ENCODE assay signal across 10 cellular contexts in the genomic region with DNA sequence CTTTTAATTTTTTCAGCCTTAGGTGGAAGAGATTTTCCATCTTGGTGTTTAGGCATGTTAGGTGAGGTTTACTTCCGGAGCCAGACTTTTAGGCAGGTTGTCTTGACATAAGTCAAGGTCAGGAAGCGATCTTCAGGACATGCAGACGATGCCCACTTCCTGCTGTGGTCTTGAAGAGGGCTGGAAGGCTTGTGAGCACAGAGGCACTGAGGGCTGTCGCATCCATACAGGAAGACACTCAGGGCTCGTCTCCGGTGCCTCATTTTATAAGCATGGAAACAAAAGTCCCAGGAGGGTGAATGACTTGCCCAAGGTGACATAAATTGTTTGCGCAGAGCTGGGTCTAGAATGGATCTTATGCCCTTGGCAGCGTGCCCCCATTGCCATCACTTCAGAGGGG. TPM values are rescaled to one million over a fixed set of nuclear protein-coding genes. Genes with fewer than 3 reads are reported as not detected.
DNase-seq lines count a peak whose midpoint lies in the region; ATAC-seq, FAIRE-seq and TF ChIP-seq lines count a peak whose summit lies in the region.
"Had no signal": no experiment of that assay in that cellular context is flagged by ENCODE, and none has a peak within 500 bp of the region (broad histone marks: within the 10 kb centered on the region; RNA-seq: fewer than 3 reads in every experiment).

No MANE protein-coding gene starts in this region.

- peak overlapping the region; percentile 64 for H3K27ac ChIP-seq in left ventricle myocardium inferior (replicated peaks)
- H3K27ac ChIP-seq in keratinocyte (ENCODE audit: control insufficient read depth, insufficient read depth, low read length), result peak overlapping the region; percentile 41

- H2AFZ ChIP-seq in keratinocyte (ENCODE audit: control insufficient read depth, low read length), result no peak overlapping the region

- peaks cover 69% of the 10 kb centered on the region for H3K79me2 ChIP-seq in keratinocyte (ENCODE audit: control insufficient read depth, insufficient read depth, low read length)

- ATAC-seq in Right ventricle myocardium superior (ENCODE audit: poor library complexity) (no peak), GM19035 (IDR thresholded peaks at IDR 0.05; ENCODE audit: unreplicated experiment) (no peak)
- ATAC-seq in activated CD8-positive, alpha-beta T cell treated with anti-CD3 and anti-CD28 coated beads, Interleukin-2, amount 10 ng/mL, durations not matched to agents 7 days and 5 days, result peak; percentile 79
- ATAC-seq: left ventricle myocardium superior had no signal

- H3K9me3 Mint-ChIP-seq in activated CD8-positive, alpha-beta T cell treated with anti-CD3 and anti-CD28 coated beads, Interleukin-2, amount 10 ng/mL, durations not matched to agents 7 days and 5 days (ENCODE audit: insufficient read depth), result no peaks in the 10 kb centered on the region
- no peaks in the 10 kb centered on the region for H3K9me3 Mint-ChIP-seq in type B pancreatic cell

- CTCF ChIA-PET in activated CD8-positive, alpha-beta T cell treated with anti-CD3 and anti-CD28 coated beads, Interleukin-2, amount 10 ng/mL, durations not matched to agents 7 days and 5 days (lab: Charles Lee), result interaction anchor here (1.2 to 3.1 kb wide), 3 partner anchors 32 to 76 kb away, joined by 6 to 25 read pairs (median 6); a partner anchor contains a TSS

- peaks cover 51% of the 10 kb centered on the region for H3K36me3 Mint-ChIP-seq in activated CD8-positive, alpha-beta T cell treated with anti-CD3 and anti-CD28 coated beads, Interleukin-2, amount 10 ng/mL, durations not matched to agents 7 days and 5 days (ENCODE audit: low read depth)
- peaks cover 23% of the 10 kb centered on the region for H3K36me3 Mint-ChIP-seq in type B pancreatic cell

- FAIRE-seq in keratinocyte (lab: Jason Lieb, UNC), result no peak

- H3K27ac Mint-ChIP-seq in activated CD8-positive, alpha-beta T cell treated with anti-CD3 and anti-CD28 coated beads, Interleukin-2, amount 10 ng/mL, durations not matched to agents 7 days and 5 days, result peak overlapping the region; percentile 94
- H3K27ac Mint-ChIP-seq in type B pancreatic cell, result peak overlapping the region; percentile 94

- H3K27me3 Mint-ChIP-seq in activated CD8-positive, alpha-beta T cell treated with anti-CD3 and anti-CD28 coated beads, Interleukin-2, amount 10 ng/mL, durations not matched to agents 7 days and 5 days (ENCODE audit: low read depth), result no peaks in the 10 kb centered on the region
- no peaks in the 10 kb centered on the region for H3K27me3 Mint-ChIP-seq in type B pancreatic cell

- DNase-seq in left ventricle myocardium inferior, result no peak
- DNase-seq in Right ventricle myocardium superior, result no peak
- peak; percentile 79 for DNase-seq in activated CD8-positive, alpha-beta T cell treated with anti-CD3 and anti-CD28 coated beads, Interleukin-2, amount 10 ng/mL, durations not matched to agents 7 days and 5 days
- DNase-seq in keratinocyte (ENCODE audit: low read depth, low spot score), result no peak
- DNase-seq in type B pancreatic cell (ENCODE audit: extremely low spot score, unreplicated experiment), result no peak
- no peak for DNase-seq in NK-92 treated with Interleukin-12 subunit alpha and Interleukin-12 subunit beta, amount 100 ng/mL, for 24 hours (lab: John Stamatoyannopoulos, UW)
- DNase-seq in mesenteric fat pad (ENCODE audit: low spot score), result no peak
- DNase-seq: COR-L47, left ventricle myocardium superior had no signal

- H4K20me1 ChIP-seq in keratinocyte (ENCODE audit: control insufficient read depth, extremely low read depth, insufficient read depth, low read length), result peaks cover 34% of the 10 kb centered on the region

- H3K27me3 ChIP-seq in left ventricle myocardium inferior (ENCODE audit: low read depth) (no peaks in the 10 kb centered on the region), keratinocyte (ENCODE audit: control insufficient read depth, extremely low read depth, insufficient read depth, low read length) (no peaks in the 10 kb centered on the region)

- POLR2A ChIA-PET in activated CD8-positive, alpha-beta T cell treated with anti-CD3 and anti-CD28 coated beads, Interleukin-2, amount 10 ng/mL, durations not matched to agents 7 days and 5 days (lab: Charles Lee), result no interaction called here

- peaks cover 90% of the 10 kb centered on the region for H3K4me1 Mint-ChIP-seq in activated CD8-positive, alpha-beta T cell treated with anti-CD3 and anti-CD28 coated beads, Interleukin-2, amount 10 ng/mL, durations not matched to agents 7 days and 5 days (ENCODE audit: low read depth)
- peaks cover 60% of the 10 kb centered on the region for H3K4me1 Mint-ChIP-seq in type B pancreatic cell (ENCODE audit: unreplicated experiment)

- H3K9ac ChIP-seq in keratinocyte (ENCODE audit: control insufficient read depth, extremely low read depth, insufficient read depth, low read length), result peak overlapping the region; percentile 0

- peak overlapping the region; percentile 61 for H3K4me3 Mint-ChIP-seq in activated CD8-positive, alpha-beta T cell treated with anti-CD3 and anti-CD28 coated beads, Interleukin-2, amount 10 ng/mL, durations not matched to agents 7 days and 5 days
- peak overlapping the region; percentile 76 for H3K4me3 Mint-ChIP-seq in type B pancreatic cell

- H3K4me2 ChIP-seq in keratinocyte (ENCODE audit: control insufficient read depth, extremely low read depth, insufficient read depth, low read depth, low read length), result peak overlapping the region; percentile 22

- H3K36me3 ChIP-seq in left ventricle myocardium inferior (no peaks in the 10 kb centered on the region), keratinocyte (ENCODE audit: control insufficient read depth in 2 of 2, extremely low read depth in 1 of 2, insufficient read depth in 2 of 2, low read length in 2 of 2) (peaks cover 4 to 8% of the 10 kb centered on the region in 2 experiments)

- intact Hi-C loops in left ventricle myocardium inferior (cut with micrococcal nuclease), result no loop called here
- intact Hi-C loops in Right ventricle myocardium superior (cut with DNase I), result no loop called here

- H3K4me3 ChIP-seq in left ventricle myocardium inferior (no peak overlapping the region), keratinocyte (ENCODE audit: control insufficient read depth in 2 of 3, extremely low read depth in 1 of 3, insufficient read depth in 2 of 3, low read depth in 1 of 3, low read length in 3 of 3) (peak overlapping the region in 1 of 3 experiments; percentile 16)

- no peaks in the 10 kb centered on the region for H3K9me3 ChIP-seq in left ventricle myocardium inferior (replicated peaks)
- H3K9me3 ChIP-seq in keratinocyte (ENCODE audit: control insufficient read depth, low read depth, low read length), result no peaks in the 10 kb centered on the region

- H3K4me1 ChIP-seq in left ventricle myocardium inferior (peaks cover 96% of the 10 kb centered on the region), keratinocyte (ENCODE audit: control insufficient read depth, extremely low read depth, insufficient read depth, low read length) (peaks cover 41% of the 10 kb centered on the region)

- dilution Hi-C loops in keratinocyte (cut with MboI; ENCODE audit: extremely low pct_ligation_motif_present, low sequenced_read_pairs), result no loop called here

- no peak for TF ChIP-seq CTCF in left ventricle myocardium inferior (IDR thresholded peaks at IDR 0.05; ENCODE audit: borderline replicate concordance)
- no peak for TF ChIP-seq CTCF in keratinocyte (optimal IDR thresholded peaks at IDR 0.05 in 1 of 3, IDR thresholded peaks at IDR 0.05 in 1 of 3, conservative IDR thresholded peaks at IDR 0.05 in 1 of 3; ENCODE audit: extremely low read depth in 1 of 3, insufficient read depth in 2 of 3, low read length in 3 of 3)
- TF ChIP-seq CTCF in type B pancreatic cell (conservative IDR thresholded peaks at IDR 0.05), result no peak

- H3K9me1 ChIP-seq in keratinocyte (ENCODE audit: control insufficient read depth, extremely low read depth, insufficient read depth, low read length), result peaks cover 14% of the 10 kb centered on the region

RNA-seq across cellular contexts. Expression of a gene that starts 30.8 kb away (rescaled TPM):
- 36.6 TPM for total RNA-seq in left ventricle myocardium inferior
- 35.8 TPM for total RNA-seq in Right ventricle myocardium superior
- 10 to 100 TPM; 62.1 to 68.6 TPM for total RNA-seq in activated CD8-positive, alpha-beta T cell treated with anti-CD3 and anti-CD28 coated beads, Interleukin-2, amount 10 ng/mL, durations not matched to agents 7 days and 5 days
- 18.6 to 35.2 TPM (median 20.8 TPM) in 3 replicates for polyA plus RNA-seq in keratinocyte
- polyA plus RNA-seq in keratinocyte (2011; ENCODE audit: low read depth), result 27.1 TPM
- polyA plus RNA-seq in keratinocyte (2011; cell fraction: cytosol; rRNA removed), result 24.1 and 28.4 TPM in 2 replicates
- polyA plus RNA-seq in keratinocyte (2011; cell fraction: nucleus; rRNA removed), result 39.0 and 42.8 TPM in 2 replicates
- 21.5 and 31.4 TPM in 2 replicates for polyA plus RNA-seq in keratinocyte (2012; ENCODE audit: low replicate concordance)
- 26.5 to 45.0 TPM (median 29.9 TPM) in 3 replicates for polyA minus RNA-seq in keratinocyte
- 51.0 TPM for polyA minus RNA-seq in keratinocyte (2011; cell fraction: cytosol; rRNA and poly(A)+ RNA removed)
- 37.9 and 42.1 TPM in 2 replicates for polyA minus RNA-seq in keratinocyte (2011; cell fraction: nucleus; rRNA and poly(A)+ RNA removed)
- total RNA-seq in type B pancreatic cell (ENCODE audit: low replicate concordance), result 52.8 and 73.5 TPM in 2 replicates
- total RNA-seq in mesenteric fat pad, result 32.2 TPM

RNA-seq across cellular contexts. Expression of a gene that starts 47.3 kb away (rescaled TPM):
- 10.5 TPM for total RNA-seq in left ventricle myocardium inferior
- total RNA-seq in Right ventricle myocardium superior, result 9.9 TPM
- total RNA-seq in activated CD8-positive, alpha-beta T cell treated with anti-CD3 and anti-CD28 coated beads, Interleukin-2, amount 10 ng/mL, durations not matched to agents 7 days and 5 days, result under 1 TPM; 0.55 to 0.60 TPM
- 0.35 to 0.62 TPM (median 0.46 TPM) in 3 replicates for polyA plus RNA-seq in keratinocyte
- polyA plus RNA-seq in keratinocyte (2011; ENCODE audit: low read depth), result 0.15 TPM
- 0.22 and 0.44 TPM in 2 replicates for polyA plus RNA-seq in keratinocyte (2011; cell fraction: cytosol; rRNA removed)
- 0.28 and 0.40 TPM in 2 replicates for polyA plus RNA-seq in keratinocyte (2011; cell fraction: nucleus; rRNA removed)
- 0.07 and 0.47 TPM in 2 replicates for polyA plus RNA-seq in keratinocyte (2012; ENCODE audit: low replicate concordance)
- 0.13 to 0.95 TPM (median 0.38 TPM) in 3 replicates for polyA minus RNA-seq in keratinocyte
- polyA minus RNA-seq in keratinocyte (2011; cell fraction: cytosol; rRNA and poly(A)+ RNA removed), result 0.96 TPM
- polyA minus RNA-seq in keratinocyte (2011; cell fraction: nucleus; rRNA and poly(A)+ RNA removed), result not detected in 2 replicates
- total RNA-seq in type B pancreatic cell (ENCODE audit: low replicate concordance), result 8.1 and 38.1 TPM in 2 replicates
- total RNA-seq in mesenteric fat pad, result 0.58 TPM

RNA-seq across cellular contexts. Expression of a gene that starts 56.4 kb away (rescaled TPM):
- total RNA-seq in left ventricle myocardium inferior (14.0 TPM), Right ventricle myocardium superior (11.3 TPM), type B pancreatic cell (ENCODE audit: low replicate concordance) (33.7 and 61.6 TPM in 2 replicates), mesenteric fat pad (16.2 TPM)
- total RNA-seq in activated CD8-positive, alpha-beta T cell treated with anti-CD3 and anti-CD28 coated beads, Interleukin-2, amount 10 ng/mL, durations not matched to agents 7 days and 5 days, result 10 to 100 TPM; 49.1 to 50.4 TPM
- 7.8 to 9.8 TPM (median 8.1 TPM) in 3 replicates for polyA plus RNA-seq in keratinocyte
- 1.9 TPM for polyA plus RNA-seq in keratinocyte (2011; ENCODE audit: low read depth)
- 4.3 and 10.1 TPM in 2 replicates for polyA plus RNA-seq in keratinocyte (2011; cell fraction: cytosol; rRNA removed)
- 8.5 and 9.3 TPM in 2 replicates for polyA plus RNA-seq in keratinocyte (2011; cell fraction: nucleus; rRNA removed)
- 6.6 and 11.2 TPM in 2 replicates for polyA plus RNA-seq in keratinocyte (2012; ENCODE audit: low replicate concordance)
- polyA minus RNA-seq in keratinocyte, result 4.4 to 9.3 TPM (median 4.6 TPM) in 3 replicates
- polyA minus RNA-seq in keratinocyte (2011; cell fraction: cytosol; rRNA and poly(A)+ RNA removed), result 7.7 TPM
- polyA minus RNA-seq in keratinocyte (2011; cell fraction: nucleus; rRNA and poly(A)+ RNA removed), result 3.3 and 5.1 TPM in 2 replicates
